24 cellular contexts compared by ENCODE assay signal in genomic region chr15:28873006-28873405, GRCh38. TPM values are rescaled to one million over a fixed set of nuclear protein-coding genes. Genes with fewer than 3 reads are reported as not detected.
"Had no signal": no experiment of that assay in that cellular context is flagged by ENCODE, and none has a peak within 500 bp of the region (broad histone marks: within the 10 kb centered on the region; RNA-seq: fewer than 3 reads in every experiment).

No MANE protein-coding gene starts in this region.

- H3K9me3 Mint-ChIP-seq: activated B cell treated with CpG ODN at 0.5 μM for 24 hours; activated CD4-positive, alpha-beta memory T cell treated with anti-CD3 and anti-CD28 coated beads for 36 hours; activated naive CD4-positive, alpha-beta T cell treated with anti-CD3 and anti-CD28 coated beads, Interleukin-2, amount 10 ng/mL, durations not matched to agents 7 days and 5 days had no signal

- H3K27ac Mint-ChIP-seq: activated B cell treated with CpG ODN at 0.5 μM for 24 hours; activated CD4-positive, alpha-beta memory T cell treated with anti-CD3 and anti-CD28 coated beads for 36 hours; activated CD8-positive, alpha-beta memory T cell treated with anti-CD3 and anti-CD28 coated beads, Interleukin-2, amount 10 ng/mL, durations not matched to agents 7 days and 5 days; activated naive CD4-positive, alpha-beta T cell treated with anti-CD3 and anti-CD28 coated beads, Interleukin-2, amount 10 ng/mL, durations not matched to agents 7 days and 5 days; activated naive CD8-positive, alpha-beta T cell had no signal

- DNase-seq: activated B cell treated with CpG ODN at 0.5 μM for 24 hours; activated CD4-positive, alpha-beta memory T cell treated with anti-CD3 and anti-CD28 coated beads for 36 hours; activated CD4-positive, CD25-positive, alpha-beta regulatory T cell treated with anti-CD3 and anti-CD28 coated beads, Interleukin-2, amount 50 U/mL, for 72 hours; activated CD8-positive, alpha-beta memory T cell treated with anti-CD3 and anti-CD28 coated beads, Interleukin-2, amount 10 ng/mL, durations not matched to agents 7 days and 5 days; activated CD8-positive, alpha-beta memory T cell treated with anti-CD3 and anti-CD28 coated beads, Interleukin-2, amount 50 U/mL, for 48 hours; activated effector memory CD4-positive, alpha-beta T cell treated with Interleukin-2 at 50 U/mL for 16 hours; activated T-cell treated with anti-CD3 and anti-CD28 coated beads, Interleukin-2, amount 50 U/mL, for 48 hours; NCI-H187 treated with DMSO at 0.1 percent for 48 hours; NCI-H2081; NCI-H510A; NCI-H748 treated with DMSO at 0.1 percent for 48 hours; PC-9; SW 1271 had no signal

- H3K27me3 Mint-ChIP-seq: activated B cell treated with CpG ODN at 0.5 μM for 24 hours; activated CD8-positive, alpha-beta memory T cell treated with anti-CD3 and anti-CD28 coated beads, Interleukin-2, amount 10 ng/mL, durations not matched to agents 7 days and 5 days; activated naive CD8-positive, alpha-beta T cell had no signal

- H3K4me3 Mint-ChIP-seq: activated B cell treated with CpG ODN at 0.5 μM for 24 hours; activated CD4-positive, alpha-beta memory T cell treated with anti-CD3 and anti-CD28 coated beads for 36 hours; activated CD8-positive, alpha-beta memory T cell treated with anti-CD3 and anti-CD28 coated beads, Interleukin-2, amount 10 ng/mL, durations not matched to agents 7 days and 5 days; activated naive CD4-positive, alpha-beta T cell treated with anti-CD3 and anti-CD28 coated beads, Interleukin-2, amount 10 ng/mL, durations not matched to agents 7 days and 5 days; activated naive CD8-positive, alpha-beta T cell; brain had no signal

- H3K4me1 Mint-ChIP-seq: activated B cell treated with CpG ODN at 0.5 μM for 24 hours; activated CD8-positive, alpha-beta memory T cell treated with anti-CD3 and anti-CD28 coated beads, Interleukin-2, amount 10 ng/mL, durations not matched to agents 7 days and 5 days had no signal

- ATAC-seq: activated CD8-positive, alpha-beta memory T cell treated with anti-CD3 and anti-CD28 coated beads, Interleukin-2, amount 10 ng/mL, durations not matched to agents 7 days and 5 days; Right ventricle myocardium inferior had no signal

- H3K4me3 ChIP-seq: PC-9 had no signal

- H3K27ac ChIP-seq: PC-9, RWPE1, VCaP had no signal

- H3K36me3 Mint-ChIP-seq: activated CD4-positive, alpha-beta memory T cell treated with anti-CD3 and anti-CD28 coated beads for 36 hours; activated CD8-positive, alpha-beta memory T cell treated with anti-CD3 and anti-CD28 coated beads, Interleukin-2, amount 10 ng/mL, durations not matched to agents 7 days and 5 days; activated naive CD4-positive, alpha-beta T cell treated with anti-CD3 and anti-CD28 coated beads, Interleukin-2, amount 10 ng/mL, durations not matched to agents 7 days and 5 days; activated naive CD8-positive, alpha-beta T cell had no signal

- H3K4me2 ChIP-seq: PC-9 had no signal

- H2AFZ ChIP-seq: PC-9 had no signal

RNA-seq across cellular contexts. Expression of gene APBA2, which starts 12.8 kb away (rescaled TPM):
- total RNA-seq: activated B cell treated with CpG ODN at 0.5 μM for 24 hours, OCI-LY7, PC-9 had no signal

RNA-seq across cellular contexts. Expression of gene GOLGA6L7, which starts 24.6 kb away (rescaled TPM):
- total RNA-seq: activated B cell treated with CpG ODN at 0.5 μM for 24 hours; activated CD4-positive, alpha-beta memory T cell treated with anti-CD3 and anti-CD28 coated beads for 36 hours; activated CD8-positive, alpha-beta memory T cell treated with anti-CD3 and anti-CD28 coated beads, Interleukin-2, amount 10 ng/mL, durations not matched to agents 7 days and 5 days; astrocyte; bronchial epithelial cell; M059J; OCI-LY7; PC-9; Right ventricle myocardium inferior had no signal
- polyA plus RNA-seq: adipose tissue had no signal
